1 cellular context compared by ENCODE assay signal in the genomic region with DNA sequence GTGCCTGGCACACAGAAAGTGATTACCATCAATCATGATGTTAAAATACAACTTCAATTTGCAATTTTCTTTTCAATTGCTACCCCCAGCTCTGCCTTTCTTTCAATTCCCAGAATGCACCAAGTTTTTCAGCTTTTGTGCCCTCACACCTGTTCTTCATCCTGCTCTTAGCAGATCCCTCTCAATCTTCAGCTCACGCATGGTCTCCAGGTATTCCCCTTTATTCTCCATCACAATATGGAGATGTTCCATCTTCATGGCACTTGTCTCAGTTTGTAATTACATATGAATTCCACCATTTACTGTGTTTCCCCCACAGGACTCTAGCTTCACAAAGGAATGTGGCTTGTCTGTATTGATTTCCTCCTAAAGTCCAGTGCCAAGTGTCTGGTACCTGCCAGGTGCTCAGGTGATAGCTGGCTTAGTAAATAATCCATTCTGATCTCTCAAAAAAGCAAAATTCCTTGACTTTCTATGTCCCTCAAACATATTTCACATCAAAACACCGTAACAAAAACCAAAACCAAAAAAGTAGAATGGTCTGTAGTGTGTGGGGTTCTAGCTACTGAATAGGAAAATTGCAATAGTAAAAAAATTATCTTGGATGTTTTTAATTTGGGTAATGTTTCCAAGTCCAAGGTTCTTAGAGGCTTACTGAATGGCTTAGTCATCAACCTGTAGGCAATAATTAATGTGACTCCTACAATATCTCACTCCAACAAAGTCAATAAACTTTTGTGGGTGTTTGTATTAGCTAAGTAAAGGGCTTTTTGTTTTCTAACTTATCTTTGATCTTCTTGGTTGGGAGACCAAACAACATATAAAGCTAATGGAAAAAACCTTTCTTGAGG.
A peak's percentile ranks its signal among the peaks of the same experiment; 100 is the strongest.
TF ChIP-seq lines count a peak whose summit lies in the region.

No MANE protein-coding gene starts in this region.

TF ChIP-seq in HepG2, 621 proteins besides CTCF, POLR2A, EP300 and RAD21 (continued from another document and continues in another):
- TF ChIP-seq, protein P1, sequence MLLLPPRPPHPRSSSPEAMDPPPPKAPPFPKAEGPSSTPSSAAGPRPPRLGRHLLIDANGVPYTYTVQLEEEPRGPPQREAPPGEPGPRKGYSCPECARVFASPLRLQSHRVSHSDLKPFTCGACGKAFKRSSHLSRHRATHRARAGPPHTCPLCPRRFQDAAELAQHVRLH (CRISPR knock-in tag; IDR thresholded peaks at IDR 0.05; ENCODE audit: borderline replicate concordance, low read depth), result no peak
- TF ChIP-seq SP4 (CRISPR knock-in tag; IDR thresholded peaks at IDR 0.05) (no peak), ZNF775 (CRISPR knock-in tag; IDR thresholded peaks at IDR 0.05; ENCODE audit: borderline replicate concordance) (no peak), SMYD3 (CRISPR knock-in tag; IDR thresholded peaks at IDR 0.05) (no peak), CENPT (CRISPR knock-in tag; IDR thresholded peaks at IDR 0.05; ENCODE audit: low read depth) (no peak), GTF2F1 (IDR thresholded peaks at IDR 0.05; ENCODE audit: low read length) (no peak), SNAPC2 (CRISPR knock-in tag; IDR thresholded peaks at IDR 0.05) (no peak), ZNF501 (CRISPR knock-in tag; IDR thresholded peaks at IDR 0.05) (no peak), ZC3H4 (CRISPR knock-in tag; IDR thresholded peaks at IDR 0.05; ENCODE audit: borderline replicate concordance) (no peak), ZNF326 (CRISPR knock-in tag; IDR thresholded peaks at IDR 0.05; ENCODE audit: borderline replicate concordance) (no peak), ZNF672 (CRISPR knock-in tag; IDR thresholded peaks at IDR 0.05) (no peak), CHCHD3 (CRISPR knock-in tag; IDR thresholded peaks at IDR 0.05) (0 out of 2 replicates have a peak, but pooled peaks have one; percentile 28), HOXA3 (CRISPR knock-in tag; IDR thresholded peaks at IDR 0.05) (peak; percentile 44; the same call in 1 of the 2 replicates), ZFP82 (CRISPR knock-in tag; IDR thresholded peaks at IDR 0.05; ENCODE audit: borderline replicate concordance) (no peak), RBFOX2 (IDR thresholded peaks at IDR 0.05; ENCODE audit: low read depth, low read length) (0 out of 2 replicates have a peak, but pooled peaks have one; percentile 13), ZNF577 (CRISPR knock-in tag; IDR thresholded peaks at IDR 0.05; ENCODE audit: borderline replicate concordance, low read depth) (no peak), ELF3 (CRISPR knock-in tag; IDR thresholded peaks at IDR 0.05) (no peak; the same call in 1 of the 2 replicates), HOXA9 (CRISPR knock-in tag; IDR thresholded peaks at IDR 0.05; ENCODE audit: borderline replicate concordance) (no peak), ZNF720 (CRISPR knock-in tag; IDR thresholded peaks at IDR 0.05) (no peak), ARNT (IDR thresholded peaks at IDR 0.05) (no peak), ZNF891 (CRISPR knock-in tag; IDR thresholded peaks at IDR 0.05) (no peak), ZFP37 (CRISPR knock-in tag; IDR thresholded peaks at IDR 0.05; ENCODE audit: borderline replicate concordance) (no peak), NFIC (IDR thresholded peaks at IDR 0.05; ENCODE audit: low read length) (peak; percentile 88; the same call in 1 of the 2 replicates), ZNF44 (CRISPR knock-in tag; IDR thresholded peaks at IDR 0.05) (no peak), ZNF335 (CRISPR knock-in tag; IDR thresholded peaks at IDR 0.05) (no peak), IRF2 (CRISPR knock-in tag; IDR thresholded peaks at IDR 0.05) (no peak), ZSCAN29 (CRISPR knock-in tag; conservative IDR thresholded peaks at IDR 0.05) (no peak), REXO4 (CRISPR knock-in tag; IDR thresholded peaks at IDR 0.05; ENCODE audit: borderline replicate concordance) (no peak), REPIN1 (CRISPR knock-in tag; IDR thresholded peaks at IDR 0.05; ENCODE audit: borderline replicate concordance, low read depth) (no peak), GABPB1 (CRISPR knock-in tag; IDR thresholded peaks at IDR 0.05) (no peak), NRL (CRISPR knock-in tag; IDR thresholded peaks at IDR 0.05; ENCODE audit: borderline replicate concordance) (no peak), ZNF441 (CRISPR knock-in tag; IDR thresholded peaks at IDR 0.05; ENCODE audit: borderline replicate concordance) (no peak), ZFAT (CRISPR knock-in tag; conservative IDR thresholded peaks at IDR 0.05) (no peak), TCF7 (IDR thresholded peaks at IDR 0.05; ENCODE audit: low read depth) (peak; percentile 71), ADNP (CRISPR knock-in tag; IDR thresholded peaks at IDR 0.05) (no peak), ZBTB21 (CRISPR knock-in tag; IDR thresholded peaks at IDR 0.05) (no peak), KMT2B (CRISPR knock-in tag; IDR thresholded peaks at IDR 0.05) (no peak), GABPA (IDR thresholded peaks at IDR 0.05; ENCODE audit: low read depth, low read length) (no peak), GABPA (CRISPR knock-in tag; IDR thresholded peaks at IDR 0.05; ENCODE audit: low read depth) (no peak; the same call in none of the 2 replicates), IKZF1 (IDR thresholded peaks at IDR 0.05) (no peak), MAFG (CRISPR knock-in tag; IDR thresholded peaks at IDR 0.05) (no peak), ZFP90 (CRISPR knock-in tag; IDR thresholded peaks at IDR 0.05; ENCODE audit: borderline replicate concordance) (no peak)
- TF ChIP-seq, protein P2, sequence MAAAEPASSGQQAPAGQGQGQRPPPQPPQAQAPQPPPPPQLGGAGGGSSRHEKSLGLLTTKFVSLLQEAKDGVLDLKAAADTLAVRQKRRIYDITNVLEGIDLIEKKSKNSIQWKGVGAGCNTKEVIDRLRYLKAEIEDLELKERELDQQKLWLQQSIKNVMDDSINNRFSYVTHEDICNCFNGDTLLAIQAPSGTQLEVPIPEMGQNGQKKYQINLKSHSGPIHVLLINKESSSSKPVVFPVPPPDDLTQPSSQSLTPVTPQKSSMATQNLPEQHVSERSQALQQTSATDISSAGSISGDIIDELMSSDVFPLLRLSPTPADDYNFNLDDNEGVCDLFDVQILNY (CRISPR knock-in tag; conservative IDR thresholded peaks at IDR 0.05), result no peak
- TF ChIP-seq, protein P3, sequence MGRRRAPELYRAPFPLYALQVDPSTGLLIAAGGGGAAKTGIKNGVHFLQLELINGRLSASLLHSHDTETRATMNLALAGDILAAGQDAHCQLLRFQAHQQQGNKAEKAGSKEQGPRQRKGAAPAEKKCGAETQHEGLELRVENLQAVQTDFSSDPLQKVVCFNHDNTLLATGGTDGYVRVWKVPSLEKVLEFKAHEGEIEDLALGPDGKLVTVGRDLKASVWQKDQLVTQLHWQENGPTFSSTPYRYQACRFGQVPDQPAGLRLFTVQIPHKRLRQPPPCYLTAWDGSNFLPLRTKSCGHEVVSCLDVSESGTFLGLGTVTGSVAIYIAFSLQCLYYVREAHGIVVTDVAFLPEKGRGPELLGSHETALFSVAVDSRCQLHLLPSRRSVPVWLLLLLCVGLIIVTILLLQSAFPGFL (CRISPR knock-in tag; IDR thresholded peaks at IDR 0.05), result no peak
- TF ChIP-seq, protein P4, sequence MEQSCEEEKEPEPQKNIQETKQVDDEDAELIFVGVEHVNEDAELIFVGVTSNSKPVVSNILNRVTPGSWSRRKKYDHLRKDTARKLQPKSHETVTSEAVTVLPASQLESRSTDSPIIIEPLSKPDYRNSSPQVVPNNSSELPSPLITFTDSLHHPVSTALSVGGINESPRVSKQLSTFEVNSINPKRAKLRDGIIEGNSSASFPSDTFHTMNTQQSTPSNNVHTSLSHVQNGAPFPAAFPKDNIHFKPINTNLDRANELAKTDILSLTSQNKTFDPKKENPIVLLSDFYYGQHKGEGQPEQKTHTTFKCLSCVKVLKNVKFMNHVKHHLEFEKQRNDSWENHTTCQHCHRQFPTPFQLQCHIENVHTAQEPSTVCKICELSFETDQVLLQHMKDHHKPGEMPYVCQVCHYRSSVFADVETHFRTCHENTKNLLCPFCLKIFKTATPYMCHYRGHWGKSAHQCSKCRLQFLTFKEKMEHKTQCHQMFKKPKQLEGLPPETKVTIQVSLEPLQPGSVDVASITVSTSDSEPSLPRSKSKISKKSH (CRISPR knock-in tag; IDR thresholded peaks at IDR 0.05; ENCODE audit: borderline replicate concordance), result no peak
- TF ChIP-seq, protein P5, sequence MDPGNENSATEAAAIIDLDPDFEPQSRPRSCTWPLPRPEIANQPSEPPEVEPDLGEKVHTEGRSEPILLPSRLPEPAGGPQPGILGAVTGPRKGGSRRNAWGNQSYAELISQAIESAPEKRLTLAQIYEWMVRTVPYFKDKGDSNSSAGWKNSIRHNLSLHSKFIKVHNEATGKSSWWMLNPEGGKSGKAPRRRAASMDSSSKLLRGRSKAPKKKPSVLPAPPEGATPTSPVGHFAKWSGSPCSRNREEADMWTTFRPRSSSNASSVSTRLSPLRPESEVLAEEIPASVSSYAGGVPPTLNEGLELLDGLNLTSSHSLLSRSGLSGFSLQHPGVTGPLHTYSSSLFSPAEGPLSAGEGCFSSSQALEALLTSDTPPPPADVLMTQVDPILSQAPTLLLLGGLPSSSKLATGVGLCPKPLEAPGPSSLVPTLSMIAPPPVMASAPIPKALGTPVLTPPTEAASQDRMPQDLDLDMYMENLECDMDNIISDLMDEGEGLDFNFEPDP (CRISPR knock-in tag; conservative IDR thresholded peaks at IDR 0.05), result no peak
- TF ChIP-seq, protein P6, sequence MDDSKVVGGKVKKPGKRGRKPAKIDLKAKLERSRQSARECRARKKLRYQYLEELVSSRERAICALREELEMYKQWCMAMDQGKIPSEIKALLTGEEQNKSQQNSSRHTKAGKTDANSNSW (CRISPR knock-in tag; IDR thresholded peaks at IDR 0.05; ENCODE audit: borderline replicate concordance), result no peak
- TF ChIP-seq, protein P7, sequence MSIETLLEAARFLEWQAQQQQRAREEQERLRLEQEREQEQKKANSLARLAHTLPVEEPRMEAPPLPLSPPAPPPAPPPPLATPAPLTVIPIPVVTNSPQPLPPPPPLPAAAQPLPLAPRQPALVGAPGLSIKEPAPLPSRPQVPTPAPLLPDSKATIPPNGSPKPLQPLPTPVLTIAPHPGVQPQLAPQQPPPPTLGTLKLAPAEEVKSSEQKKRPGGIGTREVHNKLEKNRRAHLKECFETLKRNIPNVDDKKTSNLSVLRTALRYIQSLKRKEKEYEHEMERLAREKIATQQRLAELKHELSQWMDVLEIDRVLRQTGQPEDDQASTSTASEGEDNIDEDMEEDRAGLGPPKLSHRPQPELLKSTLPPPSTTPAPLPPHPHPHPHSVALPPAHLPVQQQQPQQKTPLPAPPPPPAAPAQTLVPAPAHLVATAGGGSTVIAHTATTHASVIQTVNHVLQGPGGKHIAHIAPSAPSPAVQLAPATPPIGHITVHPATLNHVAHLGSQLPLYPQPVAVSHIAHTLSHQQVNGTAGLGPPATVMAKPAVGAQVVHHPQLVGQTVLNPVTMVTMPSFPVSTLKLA (IDR thresholded peaks at IDR 0.05), result no peak
- TF ChIP-seq, protein P8, sequence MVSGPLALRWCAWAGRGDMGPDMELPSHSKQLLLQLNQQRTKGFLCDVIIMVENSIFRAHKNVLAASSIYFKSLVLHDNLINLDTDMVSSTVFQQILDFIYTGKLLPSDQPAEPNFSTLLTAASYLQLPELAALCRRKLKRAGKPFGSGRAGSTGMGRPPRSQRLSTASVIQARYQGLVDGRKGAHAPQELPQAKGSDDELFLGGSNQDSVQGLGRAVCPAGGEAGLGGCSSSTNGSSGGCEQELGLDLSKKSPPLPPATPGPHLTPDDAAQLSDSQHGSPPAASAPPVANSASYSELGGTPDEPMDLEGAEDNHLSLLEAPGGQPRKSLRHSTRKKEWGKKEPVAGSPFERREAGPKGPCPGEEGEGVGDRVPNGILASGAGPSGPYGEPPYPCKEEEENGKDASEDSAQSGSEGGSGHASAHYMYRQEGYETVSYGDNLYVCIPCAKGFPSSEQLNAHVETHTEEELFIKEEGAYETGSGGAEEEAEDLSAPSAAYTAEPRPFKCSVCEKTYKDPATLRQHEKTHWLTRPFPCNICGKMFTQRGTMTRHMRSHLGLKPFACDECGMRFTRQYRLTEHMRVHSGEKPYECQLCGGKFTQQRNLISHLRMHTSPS (CRISPR knock-in tag; IDR thresholded peaks at IDR 0.05; ENCODE audit: low read depth), result no peak
- TF ChIP-seq, protein P9, sequence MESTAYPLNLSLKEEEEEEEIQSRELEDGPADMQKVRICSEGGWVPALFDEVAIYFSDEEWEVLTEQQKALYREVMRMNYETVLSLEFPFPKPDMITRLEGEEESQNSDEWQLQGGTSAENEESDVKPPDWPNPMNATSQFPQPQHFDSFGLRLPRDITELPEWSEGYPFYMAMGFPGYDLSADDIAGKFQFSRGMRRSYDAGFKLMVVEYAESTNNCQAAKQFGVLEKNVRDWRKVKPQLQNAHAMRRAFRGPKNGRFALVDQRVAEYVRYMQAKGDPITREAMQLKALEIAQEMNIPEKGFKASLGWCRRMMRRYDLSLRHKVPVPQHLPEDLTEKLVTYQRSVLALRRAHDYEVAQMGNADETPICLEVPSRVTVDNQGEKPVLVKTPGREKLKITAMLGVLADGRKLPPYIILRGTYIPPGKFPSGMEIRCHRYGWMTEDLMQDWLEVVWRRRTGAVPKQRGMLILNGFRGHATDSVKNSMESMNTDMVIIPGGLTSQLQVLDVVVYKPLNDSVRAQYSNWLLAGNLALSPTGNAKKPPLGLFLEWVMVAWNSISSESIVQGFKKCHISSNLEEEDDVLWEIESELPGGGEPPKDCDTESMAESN (CRISPR knock-in tag; conservative IDR thresholded peaks at IDR 0.05), result peak; percentile 79
- TF ChIP-seq, protein P10, sequence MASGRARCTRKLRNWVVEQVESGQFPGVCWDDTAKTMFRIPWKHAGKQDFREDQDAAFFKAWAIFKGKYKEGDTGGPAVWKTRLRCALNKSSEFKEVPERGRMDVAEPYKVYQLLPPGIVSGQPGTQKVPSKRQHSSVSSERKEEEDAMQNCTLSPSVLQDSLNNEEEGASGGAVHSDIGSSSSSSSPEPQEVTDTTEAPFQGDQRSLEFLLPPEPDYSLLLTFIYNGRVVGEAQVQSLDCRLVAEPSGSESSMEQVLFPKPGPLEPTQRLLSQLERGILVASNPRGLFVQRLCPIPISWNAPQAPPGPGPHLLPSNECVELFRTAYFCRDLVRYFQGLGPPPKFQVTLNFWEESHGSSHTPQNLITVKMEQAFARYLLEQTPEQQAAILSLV (CRISPR knock-in tag; IDR thresholded peaks at IDR 0.05; ENCODE audit: borderline replicate concordance), result no peak
- TF ChIP-seq, protein P11, sequence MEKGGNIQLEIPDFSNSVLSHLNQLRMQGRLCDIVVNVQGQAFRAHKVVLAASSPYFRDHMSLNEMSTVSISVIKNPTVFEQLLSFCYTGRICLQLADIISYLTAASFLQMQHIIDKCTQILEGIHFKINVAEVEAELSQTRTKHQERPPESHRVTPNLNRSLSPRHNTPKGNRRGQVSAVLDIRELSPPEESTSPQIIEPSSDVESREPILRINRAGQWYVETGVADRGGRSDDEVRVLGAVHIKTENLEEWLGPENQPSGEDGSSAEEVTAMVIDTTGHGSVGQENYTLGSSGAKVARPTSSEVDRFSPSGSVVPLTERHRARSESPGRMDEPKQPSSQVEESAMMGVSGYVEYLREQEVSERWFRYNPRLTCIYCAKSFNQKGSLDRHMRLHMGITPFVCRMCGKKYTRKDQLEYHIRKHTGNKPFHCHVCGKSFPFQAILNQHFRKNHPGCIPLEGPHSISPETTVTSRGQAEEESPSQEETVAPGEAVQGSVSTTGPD (CRISPR knock-in tag; IDR thresholded peaks at IDR 0.05), result 0 out of 2 replicates have a peak, but pooled peaks have one; percentile 6
- TF ChIP-seq, protein P12, sequence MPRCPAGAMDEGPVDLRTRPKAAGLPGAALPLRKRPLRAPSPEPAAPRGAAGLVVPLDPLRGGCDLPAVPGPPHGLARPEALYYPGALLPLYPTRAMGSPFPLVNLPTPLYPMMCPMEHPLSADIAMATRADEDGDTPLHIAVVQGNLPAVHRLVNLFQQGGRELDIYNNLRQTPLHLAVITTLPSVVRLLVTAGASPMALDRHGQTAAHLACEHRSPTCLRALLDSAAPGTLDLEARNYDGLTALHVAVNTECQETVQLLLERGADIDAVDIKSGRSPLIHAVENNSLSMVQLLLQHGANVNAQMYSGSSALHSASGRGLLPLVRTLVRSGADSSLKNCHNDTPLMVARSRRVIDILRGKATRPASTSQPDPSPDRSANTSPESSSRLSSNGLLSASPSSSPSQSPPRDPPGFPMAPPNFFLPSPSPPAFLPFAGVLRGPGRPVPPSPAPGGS (CRISPR knock-in tag; IDR thresholded peaks at IDR 0.05), result no peak
